ENCODE assay signal across 16 cellular contexts in genomic region chr6:137798261-137798660, GRCh38.
"Had no signal": no experiment of that assay in that cellular context is flagged by ENCODE, and none has a peak within 500 bp of the region (broad histone marks: within the 10 kb centered on the region; RNA-seq: fewer than 3 reads in every experiment).

No MANE protein-coding gene starts in this region.

- H3K4me1 ChIP-seq: left ventricle myocardium inferior, right lobe of liver, tibial artery had no signal

- DNase-seq: activated CD4-positive, CD25-positive, alpha-beta regulatory T cell; activated CD8-positive, alpha-beta T cell treated with anti-CD3 and anti-CD28 coated beads, Interleukin-2, amount 10 ng/mL, durations not matched to agents 7 days and 5 days; activated naive CD4-positive, alpha-beta T cell treated with Interleukin-2 at 50 U/mL for 16 hours; cortex of kidney; effector CD8-positive, alpha-beta T cell; kidney; left ventricle myocardium inferior; nephron progenitor cell; right lobe of liver; spleen; SW 1271; tibial artery had no signal

- H3K4me3 Mint-ChIP-seq: activated CD8-positive, alpha-beta T cell treated with anti-CD3 and anti-CD28 coated beads, Interleukin-2, amount 10 ng/mL, durations not matched to agents 7 days and 5 days; memory B cell; nephron progenitor cell had no signal

- H3K27me3 Mint-ChIP-seq: activated CD4-positive, alpha-beta T cell treated with anti-CD3 and anti-CD28 coated beads, Interleukin-2, amount 10 ng/mL, durations not matched to agents 24 days and 14 days; memory B cell had no signal

- ATAC-seq: activated CD8-positive, alpha-beta T cell treated with anti-CD3 and anti-CD28 coated beads, Interleukin-2, amount 10 ng/mL, durations not matched to agents 7 days and 5 days; gastroesophageal sphincter; right lobe of liver had no signal

- H3K27me3 ChIP-seq: gastroesophageal sphincter, right lobe of liver, SJSA1, spleen, tibial artery had no signal

- H3K9me3 ChIP-seq: gastroesophageal sphincter, left ventricle myocardium inferior, right lobe of liver, SJSA1, spleen, tibial artery had no signal

- H3K36me3 Mint-ChIP-seq: memory B cell had no signal

- H3K27ac ChIP-seq: gastroesophageal sphincter, left ventricle myocardium inferior, right lobe of liver, SJSA1, spleen, tibial artery had no signal

- H3K36me3 ChIP-seq: gastroesophageal sphincter, left ventricle myocardium inferior, right lobe of liver, SJSA1, spleen, tibial artery had no signal

- H3K4me3 ChIP-seq: gastroesophageal sphincter, left ventricle myocardium inferior, right lobe of liver, SJSA1, spleen, tibial artery had no signal

- H3K9me3 Mint-ChIP-seq: memory B cell, nephron progenitor cell had no signal

- H3K27ac Mint-ChIP-seq: memory B cell, nephron progenitor cell had no signal
